Comparison of ENCODE assay signal across 31 cellular contexts in genomic region chr17:9424071-9424640, GRCh38.
"Had no signal": no experiment of that assay in that cellular context is flagged by ENCODE, and none has a peak within 500 bp of the region (broad histone marks: within the 10 kb centered on the region; RNA-seq: fewer than 3 reads in every experiment).

No MANE protein-coding gene starts in this region.

- H3K4me1 Mint-ChIP-seq: activated CD4-positive, alpha-beta memory T cell treated with anti-CD3 and anti-CD28 coated beads, Interleukin-2, amount 10 ng/mL, durations not matched to agents 7 days and 5 days; activated CD4-positive, alpha-beta T cell treated with anti-CD3 and anti-CD28 coated beads for 36 hours; activated naive CD8-positive, alpha-beta T cell treated with anti-CD3 and anti-CD28 coated beads, Interleukin-2, amount 50 U/mL, for 24 hours; T-cell had no signal

- H3K9me3 ChIP-seq: ascending aorta, body of pancreas had no signal

- H3K4me2 ChIP-seq: KMS-11 had no signal

- H3K27me3 Mint-ChIP-seq: activated CD4-positive, alpha-beta memory T cell treated with anti-CD3 and anti-CD28 coated beads, Interleukin-2, amount 10 ng/mL, durations not matched to agents 7 days and 5 days; activated CD4-positive, alpha-beta T cell treated with anti-CD3 and anti-CD28 coated beads for 36 hours; activated naive CD8-positive, alpha-beta T cell treated with anti-CD3 and anti-CD28 coated beads, Interleukin-2, amount 50 U/mL, for 24 hours; central memory CD8-positive, alpha-beta T cell; T-cell had no signal

- H3K4me1 ChIP-seq: ascending aorta, body of pancreas had no signal

- H3K27ac ChIP-seq: ascending aorta, body of pancreas, KMS-11, SK-N-MC had no signal

- H3K9ac ChIP-seq: KMS-11 had no signal

- H3K27ac Mint-ChIP-seq: activated CD4-positive, alpha-beta memory T cell treated with anti-CD3 and anti-CD28 coated beads, Interleukin-2, amount 10 ng/mL, durations not matched to agents 7 days and 5 days; activated CD4-positive, alpha-beta T cell treated with anti-CD3 and anti-CD28 coated beads for 36 hours; activated naive CD8-positive, alpha-beta T cell treated with anti-CD3 and anti-CD28 coated beads, Interleukin-2, amount 50 U/mL, for 24 hours; T-cell had no signal

- H3K9me3 Mint-ChIP-seq: activated CD4-positive, alpha-beta memory T cell treated with anti-CD3 and anti-CD28 coated beads, Interleukin-2, amount 10 ng/mL, durations not matched to agents 7 days and 5 days; central memory CD8-positive, alpha-beta T cell; T-cell had no signal

- H3K27me3 ChIP-seq: ascending aorta, body of pancreas had no signal

- DNase-seq: activated CD4-positive, alpha-beta memory T cell treated with anti-CD3 and anti-CD28 coated beads, Interleukin-2, amount 10 ng/mL, durations not matched to agents 7 days and 5 days; activated CD4-positive, alpha-beta T cell treated with anti-CD3 and anti-CD28 coated beads for 36 hours; activated CD4-positive, alpha-beta T cell treated with anti-CD3 and anti-CD28 coated beads, Interleukin-2, amount 50 U/mL, for 1 hour; activated CD4-positive, CD25-positive, alpha-beta regulatory T cell; activated naive CD4-positive, alpha-beta T cell treated with anti-CD3 and anti-CD28 coated beads, Interleukin-2, amount 50 U/mL, for 16 hours; activated naive CD8-positive, alpha-beta T cell treated with anti-CD3 and anti-CD28 coated beads, Interleukin-2, amount 50 U/mL, for 24 hours; activated T-cell treated with anti-CD3 and anti-CD28 coated beads for 4 hours; amniotic stem cell; body of pancreas; NCI-H1092; NCI-H1417; NCI-H1930; NCI-H2107; NCI-H2171 treated with DMSO at 0.1 percent for 48 hours; NCI-H226; NCI-H510A; NCI-H526 treated with DMSO at 0.1 percent for 48 hours; NCI-H82; NK-92 treated with Interleukin-12 subunit alpha and Interleukin-12 subunit beta, amount 100 ng/mL, for 24 hours; OCI-M1; RPMI8226; T-cell; T-helper 2 cell; T1000 had no signal

- H3K36me3 ChIP-seq: ascending aorta had no signal

- H3K4me3 ChIP-seq: ascending aorta, body of pancreas, SK-N-MC had no signal

- ATAC-seq: activated CD4-positive, alpha-beta T cell treated with anti-CD3 and anti-CD28 coated beads for 36 hours; activated naive CD8-positive, alpha-beta T cell treated with anti-CD3 and anti-CD28 coated beads, Interleukin-2, amount 50 U/mL, for 24 hours; body of pancreas; Panc1; Right ventricle myocardium inferior; T-cell had no signal

- FAIRE-seq: TTC549 had no signal

- H3K4me3 Mint-ChIP-seq: activated CD4-positive, alpha-beta memory T cell treated with anti-CD3 and anti-CD28 coated beads, Interleukin-2, amount 10 ng/mL, durations not matched to agents 7 days and 5 days; activated CD4-positive, alpha-beta T cell treated with anti-CD3 and anti-CD28 coated beads for 36 hours; activated naive CD8-positive, alpha-beta T cell treated with anti-CD3 and anti-CD28 coated beads, Interleukin-2, amount 50 U/mL, for 24 hours; central memory CD8-positive, alpha-beta T cell; T-cell had no signal
